8 cellular contexts compared by ENCODE assay signal in the genomic region with DNA sequence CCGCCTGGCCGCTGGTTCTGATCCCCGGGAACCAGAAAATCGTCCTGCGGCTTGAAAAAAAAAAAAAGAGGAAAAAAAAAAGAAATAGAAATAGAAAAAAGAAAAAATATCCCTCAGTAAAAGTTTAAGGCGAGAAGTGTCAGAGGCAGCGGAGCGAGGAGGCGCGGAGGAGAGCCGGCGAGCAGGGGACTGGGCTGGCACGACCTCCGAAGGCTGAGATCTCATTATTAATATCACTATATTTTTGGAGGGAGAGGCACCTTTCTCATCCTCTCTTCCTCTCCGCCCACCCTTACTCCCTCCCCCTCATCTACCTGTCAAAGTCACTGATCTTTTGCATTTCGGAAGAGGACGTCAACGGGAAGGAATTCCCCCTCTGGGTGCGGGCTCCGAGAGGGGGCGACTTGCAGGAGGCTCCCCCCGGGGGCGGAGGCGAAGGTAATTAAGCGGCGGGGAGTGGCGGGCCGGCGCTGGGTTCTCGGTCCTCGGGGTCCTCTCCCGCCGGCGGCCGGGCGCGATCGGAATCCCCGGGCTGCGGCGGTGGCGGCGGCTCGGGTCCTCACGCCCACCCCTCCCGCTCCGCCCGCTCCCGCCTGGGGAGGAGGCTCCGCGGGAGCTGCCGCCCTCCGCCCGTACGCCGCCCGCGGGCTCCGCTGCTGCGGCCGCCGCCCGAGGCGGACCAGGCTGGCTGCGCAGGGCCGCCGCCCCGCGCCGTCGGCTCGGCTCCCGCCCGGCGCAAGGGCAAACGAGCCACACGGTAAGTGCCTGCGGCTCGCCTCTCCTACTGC. TPM values are rescaled to one million over a fixed set of nuclear protein-coding genes. Genes with fewer than 3 reads are reported as not detected.
A peak's percentile ranks its signal among the peaks of the same experiment; 100 is the strongest.
DNase-seq lines count a peak whose midpoint lies in the region; ATAC-seq and TF ChIP-seq lines count a peak whose summit lies in the region.

NTNG1 (plus strand) TSS at position 337 of the 788 bp plus-strand sequence.

- H3K27me3 ChIP-seq in H7 (ENCODE audit: control insufficient read depth, insufficient read depth, low read length), result peaks cover 6% of the 10 kb centered on the region
- H3K27me3 ChIP-seq in Peyer's patch, result peaks cover 0 to 5% of the 10 kb centered on the region in 2 donors
- peaks cover 0 to 74% of the 10 kb centered on the region in 2 donors for H3K27me3 ChIP-seq in left lung
- H3K27me3 ChIP-seq in stomach, result peaks cover 0 to 52% (median 25%) of the 10 kb centered on the region in 3 donors

- peak within 1 kb of the TSS; percentile 81 for H3K4me3 ChIP-seq in H7 (ENCODE audit: insufficient read depth, low read depth, low read length)
- H3K4me3 ChIP-seq in Peyer's patch, result peak within 1 kb of the TSS; percentile 35 to 59 (median 54)
- H3K4me3 ChIP-seq in choroid plexus epithelial cell (ENCODE audit: low read depth, low read length), result peak within 1 kb of the TSS; percentile 50
- H3K4me3 ChIP-seq in left lung, result peak within 1 kb of the TSS; percentile 44 to 45
- peak within 1 kb of the TSS; percentile 54 to 65 (median 61) for H3K4me3 ChIP-seq in stomach

- H3K4me1 ChIP-seq in Peyer's patch (peaks cover 0 to 20% (median 3%) of the 10 kb centered on the region in 4 donors), left lung (peaks cover 0 to 20% of the 10 kb centered on the region in 2 donors), stomach (peaks cover 16 to 29% (median 25%) of the 10 kb centered on the region in 4 donors)

- no peaks in the 10 kb centered on the region for H3K36me3 ChIP-seq in H7 (replicated peaks; ENCODE audit: control insufficient read depth, insufficient read depth, low read length)
- no peaks in the 10 kb centered on the region for H3K36me3 ChIP-seq in Peyer's patch
- H3K36me3 ChIP-seq in left lung, result no peaks in the 10 kb centered on the region
- no peaks in the 10 kb centered on the region for H3K36me3 ChIP-seq in stomach

- peak; percentile 48 for ATAC-seq in left lung

- TF ChIP-seq POLR2A in Peyer's patch (IDR thresholded peaks at IDR 0.05), result no peak
- TF ChIP-seq POLR2A in stomach (IDR thresholded peaks at IDR 0.05), result no peak

- DNase-seq in Daoy (ENCODE audit: low read depth) (peak; percentile 52), H7 (peak; percentile 68), Peyer's patch (no peak), choroid plexus epithelial cell (ENCODE audit: low read depth) (no peak), left lung (peak in 1 of 2 donors; percentile 81), stomach (no peak), NCI-H510A (lab: John Stamatoyannopoulos, UW) (no peak)
- DNase-seq in central memory CD4-positive, alpha-beta T cell, result no peak

- H3K9me3 ChIP-seq in Peyer's patch (no peaks in the 10 kb centered on the region), left lung (no peaks in the 10 kb centered on the region), stomach (no peaks in the 10 kb centered on the region)

- 0 to 3% (median 1%) methylated on average over 34 to 79 of the region's 79 CpGs for WGBS in stomach, 5 donors

- H3K27ac ChIP-seq in Peyer's patch (no peak within 1 kb of the TSS), left lung (peak within 1 kb of the TSS; percentile 14 to 71), stomach (no peak within 1 kb of the TSS)

- intact Hi-C loops in left lung (cut with DNase I) (no loop called here), stomach (cut with DNase I; ENCODE audit: low total_unique reads) (no loop called here)

- TF ChIP-seq EP300 in stomach (IDR thresholded peaks at IDR 0.05), result no peak

- no peak for TF ChIP-seq CTCF in Peyer's patch (IDR thresholded peaks at IDR 0.05)
- no peak for TF ChIP-seq CTCF in choroid plexus epithelial cell (conservative IDR thresholded peaks at IDR 0.05; ENCODE audit: low read depth, low read length)
- TF ChIP-seq CTCF in left lung (IDR thresholded peaks at IDR 0.05), result no peak
- TF ChIP-seq CTCF in stomach (IDR thresholded peaks at IDR 0.05), result no peak

RNA-seq across cellular contexts. Expression of gene NTNG1, which starts in this region (rescaled TPM):
- total RNA-seq in Daoy (2014; rRNA removed; shearing (Covaris generic)), result 3.2 and 3.4 TPM in 2 replicates
- total RNA-seq in H7 (2014; rRNA removed; shearing (Covaris generic)), result 3.7 and 5.4 TPM in 2 replicates
- 10 to 100 TPM in 1 of 4 donors, not detected in 3; 17.3 TPM for total RNA-seq in Peyer's patch
- total RNA-seq in left lung, result 10 to 100 TPM in 1 of 2 donors, 1 to 10 TPM in 1; 5.7 to 12.7 TPM
- 1 to 10 TPM in 2 of 5 donors, under 1 TPM in 2, not detected in 1; 0.45 to 2.0 (median 0.94) TPM for total RNA-seq in stomach
- under 1 TPM in 1 of 3 donors, not detected in 2; 0.23 TPM for polyA plus RNA-seq in stomach

Comparison
In these comparisons a context has a peak if more than half of its experiments do, and no peak if none do; other contexts are left out.
1. DNase-seq: peak in Daoy (single experiment) and H7 (single experiment); none in Peyer's patch (0 of 3), choroid plexus epithelial cell (single experiment), stomach (single experiment), NCI-H510A (single experiment) and central memory CD4-positive, alpha-beta T cell (single experiment).
2. H3K27ac ChIP-seq: peak in left lung (2 of 2); none in Peyer's patch (0 of 4) and stomach (0 of 5).
3. Peak in every context shown above with its lines, with median percentiles within 50 percentile points of each other: H3K4me3 ChIP-seq.